8 cellular contexts compared by ENCODE assay signal in the genomic region with DNA sequence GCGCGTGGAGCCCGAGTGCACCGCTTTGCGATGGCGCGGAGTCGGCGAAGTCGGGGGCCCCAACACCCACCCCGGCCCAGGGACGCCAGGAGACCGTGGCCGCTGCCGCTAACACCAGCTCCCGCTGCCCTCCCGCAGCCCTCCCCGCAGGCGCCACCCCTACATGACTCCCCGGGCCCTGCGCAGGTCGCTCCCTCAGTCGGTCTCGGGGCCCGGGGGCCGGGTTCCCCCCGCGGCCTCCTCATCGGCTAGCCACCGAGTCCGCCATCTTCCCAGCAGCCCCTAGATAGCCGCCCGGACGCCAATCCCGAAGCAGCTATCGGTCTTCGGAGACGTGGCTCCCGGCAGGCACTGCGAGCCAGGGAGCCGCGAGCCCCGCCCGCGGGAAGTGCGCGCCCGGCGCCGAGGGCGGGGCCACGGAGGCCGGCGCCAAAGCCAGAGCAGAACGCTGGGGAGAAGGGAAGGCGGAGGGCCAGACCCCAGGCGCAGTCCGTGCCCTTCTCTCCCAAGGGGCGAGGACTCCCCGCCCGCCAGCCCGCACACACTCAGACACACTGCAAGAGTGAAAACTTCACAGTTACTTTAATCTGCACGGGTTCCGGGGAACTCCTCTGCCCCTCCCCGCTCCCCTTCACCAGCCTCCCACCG. TPM values are rescaled to one million over a fixed set of nuclear protein-coding genes. Genes with fewer than 3 reads are reported as not detected.
DNase-seq lines count a peak whose midpoint lies in the region; ATAC-seq and TF ChIP-seq lines count a peak whose summit lies in the region.

A gene with protein sequence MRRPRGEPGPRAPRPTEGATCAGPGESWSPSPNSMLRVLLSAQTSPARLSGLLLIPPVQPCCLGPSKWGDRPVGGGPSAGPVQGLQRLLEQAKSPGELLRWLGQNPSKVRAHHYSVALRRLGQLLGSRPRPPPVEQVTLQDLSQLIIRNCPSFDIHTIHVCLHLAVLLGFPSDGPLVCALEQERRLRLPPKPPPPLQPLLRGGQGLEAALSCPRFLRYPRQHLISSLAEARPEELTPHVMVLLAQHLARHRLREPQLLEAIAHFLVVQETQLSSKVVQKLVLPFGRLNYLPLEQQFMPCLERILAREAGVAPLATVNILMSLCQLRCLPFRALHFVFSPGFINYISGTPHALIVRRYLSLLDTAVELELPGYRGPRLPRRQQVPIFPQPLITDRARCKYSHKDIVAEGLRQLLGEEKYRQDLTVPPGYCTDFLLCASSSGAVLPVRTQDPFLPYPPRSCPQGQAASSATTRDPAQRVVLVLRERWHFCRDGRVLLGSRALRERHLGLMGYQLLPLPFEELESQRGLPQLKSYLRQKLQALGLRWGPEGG (minus strand): TSS at position 288 of the 648 bp plus-strand sequence. CDS start 43 bp downstream, at position 245.

- H3K36me3 Mint-ChIP-seq in activated T-helper 2 cell treated with anti-CD3 and anti-CD28 coated beads, Interferon-gamma antibody, Interleukin-2, Interleukin-4, amounts not matched to agents 10 μg/mL and 5 μg/mL and 100 μg/mL, durations not matched to agents 14 hours and 24 hours and 36 hours (ENCODE audit: low read depth), result peaks cover 30% of the 10 kb centered on the region
- no peaks in the 10 kb centered on the region for H3K36me3 Mint-ChIP-seq in natural killer cell treated with Interleukin-12 subunit alpha and Interleukin-12 subunit beta and Interleukin-15 and Interleukin-18, amount 100 ng/mL, for 72 hours

- ATAC-seq in natural killer cell treated with Interleukin-12 subunit alpha and Interleukin-12 subunit beta and Interleukin-15 and Interleukin-18, amount 100 ng/mL, for 72 hours, result peak; percentile 91 to 94
- peak; percentile 88 for ATAC-seq in stimulated activated naive CD8-positive, alpha-beta T cell treated with anti-CD3 and anti-CD28 coated beads, Interleukin-15, Interleukin-2, amounts not matched to agents 100 U/mL and 50 U/mL, for 24 hours

- peak within 1 kb of the TSS; percentile 93 for H2AFZ ChIP-seq in Loucy (ENCODE audit: low read length)

- peak within 1 kb of the TSS; percentile 75 for H3K27ac Mint-ChIP-seq in activated T-helper 2 cell treated with anti-CD3 and anti-CD28 coated beads, Interferon-gamma antibody, Interleukin-2, Interleukin-4, amounts not matched to agents 10 μg/mL and 5 μg/mL and 100 μg/mL, durations not matched to agents 14 hours and 24 hours and 36 hours
- peak within 1 kb of the TSS; percentile 44 to 64 for H3K27ac Mint-ChIP-seq in natural killer cell treated with Interleukin-12 subunit alpha and Interleukin-12 subunit beta and Interleukin-15 and Interleukin-18, amount 100 ng/mL, for 72 hours

- H3K4me3 Mint-ChIP-seq in activated T-helper 2 cell treated with anti-CD3 and anti-CD28 coated beads, Interferon-gamma antibody, Interleukin-2, Interleukin-4, amounts not matched to agents 10 μg/mL and 5 μg/mL and 100 μg/mL, durations not matched to agents 14 hours and 24 hours and 36 hours (ENCODE audit: low read depth), result peak within 1 kb of the TSS; percentile 94
- peak within 1 kb of the TSS; percentile 87 for H3K4me3 Mint-ChIP-seq in natural killer cell treated with Interleukin-12 subunit alpha and Interleukin-12 subunit beta and Interleukin-15 and Interleukin-18, amount 100 ng/mL, for 72 hours

- DNase-seq in Daoy (ENCODE audit: low read depth) (peak; percentile 98), GOT3 (lab: John Stamatoyannopoulos, UW) (peak; percentile 60), fibroblast of peridontal ligament (ENCODE audit: extremely low read depth) (peak; percentile 84)
- DNase-seq in activated T-helper 2 cell treated with anti-CD3 and anti-CD28 coated beads, Interferon-gamma antibody, Interleukin-2, Interleukin-4, amounts not matched to agents 10 μg/mL and 5 μg/mL and 100 μg/mL, durations not matched to agents 14 hours and 24 hours and 36 hours (ENCODE audit: low spot score), result peak; percentile 86
- peak; percentile 92 for DNase-seq in natural killer cell treated with Interleukin-12 subunit alpha and Interleukin-12 subunit beta and Interleukin-15 and Interleukin-18, amount 100 ng/mL, for 72 hours (ENCODE audit: low spot score)
- peak; percentile 89 for DNase-seq in stimulated activated naive CD8-positive, alpha-beta T cell treated with anti-CD3 and anti-CD28 coated beads, Interleukin-15, Interleukin-2, amounts not matched to agents 100 U/mL and 50 U/mL, for 24 hours

- H3K9me3 Mint-ChIP-seq in activated T-helper 2 cell treated with anti-CD3 and anti-CD28 coated beads, Interferon-gamma antibody, Interleukin-2, Interleukin-4, amounts not matched to agents 10 μg/mL and 5 μg/mL and 100 μg/mL, durations not matched to agents 14 hours and 24 hours and 36 hours, result no peaks in the 10 kb centered on the region
- no peaks in the 10 kb centered on the region for H3K9me3 Mint-ChIP-seq in natural killer cell treated with Interleukin-12 subunit alpha and Interleukin-12 subunit beta and Interleukin-15 and Interleukin-18, amount 100 ng/mL, for 72 hours

- intact Hi-C loops in activated T-helper 2 cell treated with anti-CD3 and anti-CD28 coated beads, Interferon-gamma antibody, Interleukin-2, Interleukin-4, amounts not matched to agents 10 μg/mL and 5 μg/mL and 100 μg/mL, durations not matched to agents 14 hours and 24 hours and 36 hours (cut with micrococcal nuclease), result loop anchor here (1.0 to 10.0 kb wide), 2 partner anchors 22 to 144 kb away; a partner anchor contains a TSS

- H3F3A ChIP-seq in Loucy (ENCODE audit: low read depth), result 0 out of 2 replicates have a peak, but pooled peaks cover 5% of the 10 kb centered on the region

- peaks cover 8% of the 10 kb centered on the region; the same call in 1 of the 2 replicates for H3K36me3 ChIP-seq in Loucy (ENCODE audit: insufficient read depth, low read length)

- no peaks in the 10 kb centered on the region for H3K27me3 ChIP-seq in Loucy (ENCODE audit: insufficient read depth, low read length, poor library complexity, severe bottlenecking)

- H3K27me3 Mint-ChIP-seq in activated T-helper 2 cell treated with anti-CD3 and anti-CD28 coated beads, Interferon-gamma antibody, Interleukin-2, Interleukin-4, amounts not matched to agents 10 μg/mL and 5 μg/mL and 100 μg/mL, durations not matched to agents 14 hours and 24 hours and 36 hours (ENCODE audit: low read depth), result peaks cover 6% of the 10 kb centered on the region
- peaks cover 0 to 3% of the 10 kb centered on the region in 2 donors for H3K27me3 Mint-ChIP-seq in natural killer cell treated with Interleukin-12 subunit alpha and Interleukin-12 subunit beta and Interleukin-15 and Interleukin-18, amount 100 ng/mL, for 72 hours

- peaks cover 14% of the 10 kb centered on the region for H4K20me1 ChIP-seq in Loucy (ENCODE audit: insufficient read depth, low read length, poor library complexity, severe bottlenecking)

- H3K4me1 ChIP-seq in Loucy (ENCODE audit: insufficient read depth, low read length, poor library complexity, severe bottlenecking), result peaks cover 34% of the 10 kb centered on the region

- H3K9ac ChIP-seq in Loucy (ENCODE audit: low read depth, low read length, poor library complexity, severe bottlenecking), result peak within 1 kb of the TSS; percentile 99

- no peak for TF ChIP-seq CTCF in Loucy (conservative IDR thresholded peaks at IDR 0.05; ENCODE audit: low read length)

- no peaks in the 10 kb centered on the region for H3K9me3 ChIP-seq in Loucy (ENCODE audit: insufficient read depth, low read depth, low read length)

- H3K4me3 ChIP-seq in Loucy (ENCODE audit: low read length, poor library complexity, severe bottlenecking), result peak within 1 kb of the TSS; percentile 100

- no peaks in the 10 kb centered on the region for H3K9me2 ChIP-seq in Loucy (replicated peaks; ENCODE audit: low read depth, low read length)

- H3K4me2 ChIP-seq in Loucy (ENCODE audit: low read depth, low read length, poor library complexity, severe bottlenecking), result peak within 1 kb of the TSS; percentile 100

- peaks cover 40% of the 10 kb centered on the region for H3K79me2 ChIP-seq in Loucy (ENCODE audit: insufficient read depth, low read length)

- TF ChIP-seq POLR2A in Raji (IDR thresholded peaks at IDR 0.05; ENCODE audit: insufficient read depth, low read depth, low read length), result peak; percentile 81

- peaks cover 22% of the 10 kb centered on the region for H3K4me1 Mint-ChIP-seq in activated T-helper 2 cell treated with anti-CD3 and anti-CD28 coated beads, Interferon-gamma antibody, Interleukin-2, Interleukin-4, amounts not matched to agents 10 μg/mL and 5 μg/mL and 100 μg/mL, durations not matched to agents 14 hours and 24 hours and 36 hours (ENCODE audit: low read depth)
- H3K4me1 Mint-ChIP-seq in natural killer cell treated with Interleukin-12 subunit alpha and Interleukin-12 subunit beta and Interleukin-15 and Interleukin-18, amount 100 ng/mL, for 72 hours (ENCODE audit: low read depth in 2 of 2), result peaks cover 22 to 29% of the 10 kb centered on the region in 2 donors

RNA-seq across cellular contexts. Expression of the gene that starts here (rescaled TPM):
- total RNA-seq in Daoy (2014; rRNA removed; shearing (Covaris generic)), result 93.8 and 111 TPM in 2 replicates
- total RNA-seq in activated T-helper 2 cell treated with anti-CD3 and anti-CD28 coated beads, Interferon-gamma antibody, Interleukin-2, Interleukin-4, amounts not matched to agents 10 μg/mL and 5 μg/mL and 100 μg/mL, durations not matched to agents 14 hours and 24 hours and 36 hours, result 83.2 and 85.2 TPM in 2 replicates
- total RNA-seq in natural killer cell treated with Interleukin-12 subunit alpha and Interleukin-12 subunit beta and Interleukin-15 and Interleukin-18, amount 100 ng/mL, for 72 hours, result 100 to 1,000 TPM in 1 of 2 donors, 10 to 100 TPM in 1; 84.4 to 131 TPM

Comparison
In these comparisons a context has a peak if more than half of its experiments do, and no peak if none do; other contexts are left out.
1. Peak in every context shown above with its lines: DNase-seq, ATAC-seq and H3K4me3 ChIP-seq.